ENCODE assay signal across 9 cellular contexts in genomic region chr3:10015476-10015904, GRCh38. TPM values are rescaled to one million over a fixed set of nuclear protein-coding genes. Genes with fewer than 3 reads are reported as not detected.
A peak's percentile ranks its signal among the peaks of the same experiment; 100 is the strongest.
DNase-seq lines count a peak whose midpoint lies in the region; FAIRE-seq and TF ChIP-seq lines count a peak whose summit lies in the region.
"Had no signal": no experiment of that assay in that cellular context is flagged by ENCODE, and none has a peak within 500 bp of the region (broad histone marks: within the 10 kb centered on the region; RNA-seq: fewer than 3 reads in every experiment).

No MANE protein-coding gene starts in this region.

- FAIRE-seq in kidney (lab: Jason Lieb, UNC) (no peak), H54 (lab: Jason Lieb, UNC) (no peak)

- peaks cover 24% of the 10 kb centered on the region for H3K4me1 Mint-ChIP-seq in brain

- no peak for TF ChIP-seq POLR2A in H54 (IDR thresholded peaks at IDR 0.05; ENCODE audit: low read depth, low read length)

- peaks cover 7% of the 10 kb centered on the region for H3K36me3 Mint-ChIP-seq in brain

- H3K4me3 ChIP-seq in kidney (ENCODE audit: low read length in 2 of 2): no peak overlapping the region

- H3K27ac ChIP-seq in kidney (ENCODE audit: low read depth in 2 of 2, low read length in 2 of 2) (peak overlapping the region in 1 of 2 donors; percentile 70), substantia nigra (ENCODE audit: low read depth, low read length, poor library complexity, severe bottlenecking) (peak overlapping the region; percentile 71)

- peak overlapping the region; percentile 67 to 98 (median 92) for H3K27ac Mint-ChIP-seq in brain

- no peaks in the 10 kb centered on the region for H3K9me3 ChIP-seq in kidney (ENCODE audit: control insufficient read depth in 1 of 2, low read length in 2 of 2)

- DNase-seq in HS-5 (ENCODE audit: low read depth): peak; percentile 72
- peak; percentile 90 for DNase-seq in kidney
- peak in 44 of 49 donors; percentile 12 to 85 (median 64) for DNase-seq in substantia nigra (lab: John Stamatoyannopoulos, UW)
- no peak for DNase-seq in mesenteric fat pad (ENCODE audit: low spot score)
- no peak for DNase-seq in D341Med (ENCODE audit: low spot score)
- DNase-seq in H54 (ENCODE audit: insufficient read length, low spot score): no peak
- no peak for DNase-seq in NCI-H2196 (lab: John Stamatoyannopoulos, UW; ENCODE audit: unreplicated experiment)
- DNase-seq: stimulated activated CD4-positive, alpha-beta T cell treated with anti-CD3 and anti-CD28 coated beads, Interleukin-4, amount 100 ng/mL, for 24 hours had no signal

- H3K4me3 Mint-ChIP-seq in brain: peak overlapping the region; percentile 41 to 79 (median 66)

- H3K9ac ChIP-seq in kidney (ENCODE audit: low read length in 2 of 2): no peak overlapping the region

- TF ChIP-seq CTCF in brain (conservative IDR thresholded peaks at IDR 0.05) (no peak), kidney (IDR thresholded peaks at IDR 0.05; ENCODE audit: borderline replicate concordance, extremely low read depth, insufficient read depth) (no peak)

- intact Hi-C loops in kidney (cut with DNase I): no loop called here

- H3K36me3 ChIP-seq in kidney (ENCODE audit: control insufficient read depth in 1 of 2, insufficient read depth in 2 of 2, low read length in 2 of 2): peaks cover 0 to 4% of the 10 kb centered on the region in 2 donors

- no peaks in the 10 kb centered on the region for H3K9me3 Mint-ChIP-seq in brain

- H3K27me3 Mint-ChIP-seq in brain: no peaks in the 10 kb centered on the region

- H3K4me1 ChIP-seq in kidney (ENCODE audit: control insufficient read depth in 1 of 2, insufficient read depth in 1 of 2, low read depth in 1 of 2, low read length in 2 of 2): peaks cover 0 to 5% of the 10 kb centered on the region in 2 donors

RNA-seq across cellular contexts. Expression of gene FANCD2, which starts 10.7 kb away (rescaled TPM):
- polyA plus RNA-seq in brain (ENCODE audit: insufficient read depth, low read depth, low replicate concordance) (8.5 TPM), kidney (ENCODE audit: insufficient read depth, low read depth, low replicate concordance) (0.86 TPM)
- total RNA-seq in kidney (4.8 TPM), mesenteric fat pad (2.8 TPM)

RNA-seq across cellular contexts. Expression of gene EMC3, which starts 28.8 kb away (rescaled TPM):
- polyA plus RNA-seq in brain (ENCODE audit: insufficient read depth, low read depth, low replicate concordance): 75.2 TPM
- total RNA-seq in kidney: 63.5 TPM
- polyA plus RNA-seq in kidney (ENCODE audit: insufficient read depth, low read depth, low replicate concordance): 107 TPM
- 143 TPM for total RNA-seq in mesenteric fat pad

Comparison
In these comparisons a context has a peak if more than half of its experiments do, and no peak if none do; other contexts are left out.
1. DNase-seq: peak in HS-5 (single experiment), kidney (single experiment) and substantia nigra (44 of 49); none in mesenteric fat pad (single experiment), D341Med (single experiment), H54 (single experiment) and NCI-H2196 (single experiment).